In the genomic region with DNA sequence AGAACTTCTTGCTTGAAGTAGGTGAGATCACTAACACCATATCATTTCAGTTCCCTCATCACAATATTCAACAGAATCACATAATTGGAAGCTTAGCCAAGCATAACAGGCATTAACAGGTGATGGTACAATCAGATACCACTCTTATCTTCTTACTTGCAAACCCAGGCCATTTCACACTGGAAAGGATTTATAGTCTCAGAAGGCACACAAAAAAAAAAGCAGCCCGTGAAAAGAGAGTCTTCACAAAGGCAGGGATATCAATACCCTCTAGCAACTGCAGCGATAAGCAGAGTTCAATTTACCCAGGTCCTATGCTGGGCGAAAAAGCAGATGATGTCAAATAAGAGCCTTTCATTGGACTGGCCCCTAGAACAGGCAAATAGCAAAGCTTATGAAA, we compare ENCODE assay signal across 2 cellular contexts.
TF ChIP-seq lines count a peak whose summit lies in the region.

No MANE protein-coding gene starts in this region.

TF ChIP-seq in SK-N-SH, 30 proteins besides CTCF, POLR2A, EP300 and RAD21 (continued from another document):
- TF ChIP-seq SIN3A (IDR thresholded peaks at IDR 0.05; ENCODE audit: borderline replicate concordance, low read depth, low read length), result no peak

TF ChIP-seq in SK-N-SH treated with all-trans-retinoic acid at 6 μM for 48 hours, 23 proteins besides CTCF, POLR2A, EP300 and RAD21 (continued from another document):
- TF ChIP-seq, protein P1, sequence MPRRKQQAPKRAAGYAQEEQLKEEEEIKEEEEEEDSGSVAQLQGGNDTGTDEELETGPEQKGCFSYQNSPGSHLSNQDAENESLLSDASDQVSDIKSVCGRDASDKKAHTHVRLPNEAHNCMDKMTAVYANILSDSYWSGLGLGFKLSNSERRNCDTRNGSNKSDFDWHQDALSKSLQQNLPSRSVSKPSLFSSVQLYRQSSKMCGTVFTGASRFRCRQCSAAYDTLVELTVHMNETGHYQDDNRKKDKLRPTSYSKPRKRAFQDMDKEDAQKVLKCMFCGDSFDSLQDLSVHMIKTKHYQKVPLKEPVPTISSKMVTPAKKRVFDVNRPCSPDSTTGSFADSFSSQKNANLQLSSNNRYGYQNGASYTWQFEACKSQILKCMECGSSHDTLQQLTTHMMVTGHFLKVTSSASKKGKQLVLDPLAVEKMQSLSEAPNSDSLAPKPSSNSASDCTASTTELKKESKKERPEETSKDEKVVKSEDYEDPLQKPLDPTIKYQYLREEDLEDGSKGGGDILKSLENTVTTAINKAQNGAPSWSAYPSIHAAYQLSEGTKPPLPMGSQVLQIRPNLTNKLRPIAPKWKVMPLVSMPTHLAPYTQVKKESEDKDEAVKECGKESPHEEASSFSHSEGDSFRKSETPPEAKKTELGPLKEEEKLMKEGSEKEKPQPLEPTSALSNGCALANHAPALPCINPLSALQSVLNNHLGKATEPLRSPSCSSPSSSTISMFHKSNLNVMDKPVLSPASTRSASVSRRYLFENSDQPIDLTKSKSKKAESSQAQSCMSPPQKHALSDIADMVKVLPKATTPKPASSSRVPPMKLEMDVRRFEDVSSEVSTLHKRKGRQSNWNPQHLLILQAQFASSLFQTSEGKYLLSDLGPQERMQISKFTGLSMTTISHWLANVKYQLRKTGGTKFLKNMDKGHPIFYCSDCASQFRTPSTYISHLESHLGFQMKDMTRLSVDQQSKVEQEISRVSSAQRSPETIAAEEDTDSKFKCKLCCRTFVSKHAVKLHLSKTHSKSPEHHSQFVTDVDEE (CRISPR knock-in tag; IDR thresholded peaks at IDR 0.05), result no peak
- TF ChIP-seq, protein P2, sequence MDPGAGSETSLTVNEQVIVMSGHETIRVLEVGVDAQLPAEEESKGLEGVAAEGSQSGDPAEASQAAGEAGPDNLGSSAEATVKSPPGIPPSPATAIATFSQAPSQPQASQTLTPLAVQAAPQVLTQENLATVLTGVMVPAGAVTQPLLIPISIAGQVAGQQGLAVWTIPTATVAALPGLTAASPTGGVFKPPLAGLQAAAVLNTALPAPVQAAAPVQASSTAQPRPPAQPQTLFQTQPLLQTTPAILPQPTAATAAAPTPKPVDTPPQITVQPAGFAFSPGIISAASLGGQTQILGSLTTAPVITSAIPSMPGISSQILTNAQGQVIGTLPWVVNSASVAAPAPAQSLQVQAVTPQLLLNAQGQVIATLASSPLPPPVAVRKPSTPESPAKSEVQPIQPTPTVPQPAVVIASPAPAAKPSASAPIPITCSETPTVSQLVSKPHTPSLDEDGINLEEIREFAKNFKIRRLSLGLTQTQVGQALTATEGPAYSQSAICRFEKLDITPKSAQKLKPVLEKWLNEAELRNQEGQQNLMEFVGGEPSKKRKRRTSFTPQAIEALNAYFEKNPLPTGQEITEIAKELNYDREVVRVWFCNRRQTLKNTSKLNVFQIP (CRISPR knock-in tag; IDR thresholded peaks at IDR 0.05; ENCODE audit: borderline replicate concordance, low read depth), result no peak
- TF ChIP-seq ESRRG (CRISPR knock-in tag; IDR thresholded peaks at IDR 0.05) (no peak), ISL1 (CRISPR knock-in tag; IDR thresholded peaks at IDR 0.05) (no peak), ZC3H10 (CRISPR knock-in tag; IDR thresholded peaks at IDR 0.05) (no peak), ZFP30 (CRISPR knock-in tag; IDR thresholded peaks at IDR 0.05) (no peak), OSR1 (CRISPR knock-in tag; IDR thresholded peaks at IDR 0.05) (no peak), RARB (CRISPR knock-in tag; IDR thresholded peaks at IDR 0.05) (no peak), ZFP3 (CRISPR knock-in tag; IDR thresholded peaks at IDR 0.05) (no peak), ZNF8 (CRISPR knock-in tag; IDR thresholded peaks at IDR 0.05) (no peak), ARNTL (CRISPR knock-in tag; IDR thresholded peaks at IDR 0.05; ENCODE audit: borderline replicate concordance, low read depth) (no peak), CSDC2 (CRISPR knock-in tag; IDR thresholded peaks at IDR 0.05) (no peak), SNAI2 (CRISPR knock-in tag; IDR thresholded peaks at IDR 0.05) (no peak)
- TF ChIP-seq, protein P3, sequence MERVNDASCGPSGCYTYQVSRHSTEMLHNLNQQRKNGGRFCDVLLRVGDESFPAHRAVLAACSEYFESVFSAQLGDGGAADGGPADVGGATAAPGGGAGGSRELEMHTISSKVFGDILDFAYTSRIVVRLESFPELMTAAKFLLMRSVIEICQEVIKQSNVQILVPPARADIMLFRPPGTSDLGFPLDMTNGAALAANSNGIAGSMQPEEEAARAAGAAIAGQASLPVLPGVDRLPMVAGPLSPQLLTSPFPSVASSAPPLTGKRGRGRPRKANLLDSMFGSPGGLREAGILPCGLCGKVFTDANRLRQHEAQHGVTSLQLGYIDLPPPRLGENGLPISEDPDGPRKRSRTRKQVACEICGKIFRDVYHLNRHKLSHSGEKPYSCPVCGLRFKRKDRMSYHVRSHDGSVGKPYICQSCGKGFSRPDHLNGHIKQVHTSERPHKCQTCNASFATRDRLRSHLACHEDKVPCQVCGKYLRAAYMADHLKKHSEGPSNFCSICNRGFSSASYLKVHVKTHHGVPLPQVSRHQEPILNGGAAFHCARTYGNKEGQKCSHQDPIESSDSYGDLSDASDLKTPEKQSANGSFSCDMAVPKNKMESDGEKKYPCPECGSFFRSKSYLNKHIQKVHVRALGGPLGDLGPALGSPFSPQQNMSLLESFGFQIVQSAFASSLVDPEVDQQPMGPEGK (CRISPR knock-in tag; IDR thresholded peaks at IDR 0.05; ENCODE audit: borderline replicate concordance), result no peak
TF ChIP-seq in SK-N-SH treated with all-trans-retinoic acid at 6 μM for 48 hours: peak in this region for 0.
